Comparison of ENCODE assay signal across 29 cellular contexts in the genomic region with DNA sequence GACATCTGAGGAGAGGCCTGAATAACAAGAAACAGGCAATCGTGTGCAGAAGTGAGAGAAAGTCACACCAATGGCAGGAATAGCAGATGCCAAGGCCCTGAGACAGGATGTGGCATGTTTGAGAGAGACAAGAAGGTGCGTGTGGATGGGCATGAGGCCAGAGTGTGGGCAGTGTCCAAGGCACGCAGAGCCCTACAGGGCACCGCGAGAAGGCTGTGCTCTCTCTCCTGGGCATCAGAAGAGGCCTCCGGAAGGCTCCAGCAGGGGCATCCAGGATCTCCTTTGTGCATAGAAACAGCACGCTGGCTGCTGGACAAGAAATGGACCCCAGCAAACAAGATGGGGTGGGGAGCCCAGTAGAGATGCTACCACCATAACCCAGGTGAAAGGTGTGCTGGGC.
"Had no signal": no experiment of that assay in that cellular context is flagged by ENCODE, and none has a peak within 500 bp of the region (broad histone marks: within the 10 kb centered on the region; RNA-seq: fewer than 3 reads in every experiment).

No MANE protein-coding gene starts in this region.

- H3K4me2 ChIP-seq: neural progenitor cell had no signal

- H3K4me3 Mint-ChIP-seq: naive thymus-derived CD8-positive, alpha-beta T cell; natural killer cell treated with Interleukin-12 subunit alpha and Interleukin-12 subunit beta and Interleukin-15 and Interleukin-18, amount 100 ng/mL, for 72 hours; neural progenitor cell; stimulated activated memory B cell treated with anti-CD40 and anti-IgM and Interleukin-4, amounts not matched to agents 10 μg/mL and 1 μg/mL and 100 μg/mL, for 72 hours; stimulated activated naive CD8-positive, alpha-beta T cell treated with anti-CD3 and anti-CD28 coated beads, Interleukin-15, amount 100 ng/mL, for 72 hours; type B pancreatic cell had no signal

- DNase-seq: naive thymus-derived CD8-positive, alpha-beta T cell; occipital lobe; ovary; posterior cingulate gyrus; psoas muscle; right cardiac atrium; right lobe of liver; sigmoid colon; small intestine; stimulated activated CD4-positive, alpha-beta T cell treated with anti-CD3 and anti-CD28 coated beads, Interleukin-15, amount 100 ng/mL, for 24 hours; stimulated activated CD4-positive, alpha-beta T cell treated with anti-CD3 and anti-CD28 coated beads, Interleukin-4, amount 100 ng/mL, for 1 hour; stimulated activated CD4-positive, alpha-beta T cell treated with anti-CD3 and anti-CD28 coated beads, Interleukin-4, amount 100 ng/mL, for 4 hours; stimulated activated CD8-positive, alpha-beta memory T cell treated with anti-CD3 and anti-CD28 coated beads, Interleukin-4, amount 100 ng/mL, for 48 hours; stimulated activated naive CD4-positive, alpha-beta T cell; stimulated activated naive CD8-positive, alpha-beta T cell treated with anti-CD3 and anti-CD28 coated beads, Interleukin-15, amount 100 ng/mL, for 72 hours; stimulated activated naive CD8-positive, alpha-beta T cell treated with anti-CD3 and anti-CD28 coated beads, Interleukin-15, Interleukin-2, amounts not matched to agents 100 U/mL and 50 U/mL, for 24 hours; substantia nigra; testis; tibial artery; transverse colon; upper lobe of right lung; uterus had no signal

- ATAC-seq: naive thymus-derived CD8-positive, alpha-beta T cell; natural killer cell treated with Interleukin-12 subunit alpha and Interleukin-12 subunit beta and Interleukin-15 and Interleukin-18, amount 100 ng/mL, for 72 hours; psoas muscle; right cardiac atrium; right lobe of liver; stimulated activated memory B cell treated with anti-CD40 and anti-IgM and Interleukin-4, amounts not matched to agents 10 μg/mL and 1 μg/mL and 100 μg/mL, for 72 hours; stimulated activated naive CD8-positive, alpha-beta T cell treated with anti-CD3 and anti-CD28 coated beads, Interleukin-15, amount 100 ng/mL, for 72 hours; stimulated activated naive CD8-positive, alpha-beta T cell treated with anti-CD3 and anti-CD28 coated beads, Interleukin-15, Interleukin-2, amounts not matched to agents 100 U/mL and 50 U/mL, for 24 hours had no signal

- H2AFZ ChIP-seq: neural progenitor cell, parathyroid adenoma had no signal

- H3K36me3 Mint-ChIP-seq: naive thymus-derived CD8-positive, alpha-beta T cell; natural killer cell treated with Interleukin-12 subunit alpha and Interleukin-12 subunit beta and Interleukin-15 and Interleukin-18, amount 100 ng/mL, for 72 hours; neural progenitor cell; stimulated activated memory B cell treated with anti-CD40 and anti-IgM and Interleukin-4, amounts not matched to agents 10 μg/mL and 1 μg/mL and 100 μg/mL, for 72 hours; type B pancreatic cell had no signal

- H3K4me1 Mint-ChIP-seq: stimulated activated memory B cell treated with anti-CD40 and anti-IgM and Interleukin-4, amounts not matched to agents 10 μg/mL and 1 μg/mL and 100 μg/mL, for 72 hours; stimulated activated naive CD8-positive, alpha-beta T cell treated with anti-CD3 and anti-CD28 coated beads, Interleukin-15, amount 100 ng/mL, for 72 hours had no signal

- H3K9ac ChIP-seq: neural progenitor cell, parathyroid adenoma had no signal

- H3K27ac ChIP-seq: neural progenitor cell, ovary, parathyroid adenoma, psoas muscle, right lobe of liver, sigmoid colon, suprapubic skin, testis, tibial artery, transverse colon, upper lobe of right lung, uterus had no signal

- H3K27me3 Mint-ChIP-seq: stimulated activated naive CD8-positive, alpha-beta T cell treated with anti-CD3 and anti-CD28 coated beads, Interleukin-15, amount 100 ng/mL, for 72 hours had no signal

- H3K9me3 Mint-ChIP-seq: naive thymus-derived CD8-positive, alpha-beta T cell; natural killer cell treated with Interleukin-12 subunit alpha and Interleukin-12 subunit beta and Interleukin-15 and Interleukin-18, amount 100 ng/mL, for 72 hours; stimulated activated naive CD8-positive, alpha-beta T cell treated with anti-CD3 and anti-CD28 coated beads, Interleukin-15, amount 100 ng/mL, for 72 hours; type B pancreatic cell had no signal

- H3K9me3 ChIP-seq: ovary, psoas muscle, right lobe of liver, sigmoid colon, suprapubic skin, testis, tibial artery, transverse colon, upper lobe of right lung, uterus had no signal

- H3K27ac Mint-ChIP-seq: naive thymus-derived CD8-positive, alpha-beta T cell; natural killer cell treated with Interleukin-12 subunit alpha and Interleukin-12 subunit beta and Interleukin-15 and Interleukin-18, amount 100 ng/mL, for 72 hours; progenitor cell of endocrine pancreas; stimulated activated memory B cell treated with anti-CD40 and anti-IgM and Interleukin-4, amounts not matched to agents 10 μg/mL and 1 μg/mL and 100 μg/mL, for 72 hours; type B pancreatic cell had no signal

- FAIRE-seq: small intestine had no signal

- H3K4me3 ChIP-seq: neural progenitor cell, ovary, psoas muscle, right lobe of liver, sigmoid colon, suprapubic skin, testis, tibial artery, transverse colon, upper lobe of right lung, uterus had no signal

- H3K27me3 ChIP-seq: neural progenitor cell, ovary, right lobe of liver, sigmoid colon, suprapubic skin, testis, transverse colon, upper lobe of right lung, uterus had no signal

- H3K36me3 ChIP-seq: neural progenitor cell, ovary, right lobe of liver, sigmoid colon, suprapubic skin, tibial artery, transverse colon, upper lobe of right lung, uterus had no signal

- H3K4me1 ChIP-seq: neural progenitor cell, parathyroid adenoma, psoas muscle, right lobe of liver, sigmoid colon, suprapubic skin, testis, tibial artery, transverse colon, upper lobe of right lung, uterus had no signal
